ENCODE assay signal across 20 cellular contexts in the genomic region with DNA sequence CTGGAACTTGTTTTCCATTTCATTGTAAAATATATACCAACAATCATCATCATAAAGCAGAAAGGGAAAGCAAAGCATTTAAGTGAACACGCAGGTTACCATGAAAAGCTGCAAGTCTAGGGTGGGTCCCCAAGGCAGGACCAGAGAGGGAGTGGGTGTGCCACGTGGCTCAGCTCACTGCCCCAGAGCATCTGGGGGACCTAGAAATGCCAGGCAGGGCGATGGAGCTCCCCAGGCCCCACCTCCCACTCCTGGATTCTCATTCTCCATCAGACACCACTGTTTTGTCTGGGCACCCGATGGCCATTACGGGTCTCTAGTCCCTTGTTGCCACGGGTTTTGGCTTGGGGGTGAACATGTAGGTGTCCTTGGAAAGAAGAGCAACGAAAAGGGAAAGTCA. TPM values are rescaled to one million over a fixed set of nuclear protein-coding genes. Genes with fewer than 3 reads are reported as not detected.
A peak's percentile ranks its signal among the peaks of the same experiment; 100 is the strongest.
DNase-seq lines count a peak whose midpoint lies in the region; ATAC-seq lines count a peak whose summit lies in the region.
"Had no signal": no experiment of that assay in that cellular context is flagged by ENCODE, and none has a peak within 500 bp of the region (broad histone marks: within the 10 kb centered on the region; RNA-seq: fewer than 3 reads in every experiment).

No MANE protein-coding gene starts in this region.

- peak overlapping the region; percentile 98 for H3K27ac ChIP-seq in CD4-positive, alpha-beta memory T cell (ENCODE audit: low read depth, low read length)
- peak overlapping the region; percentile 98 for H3K27ac ChIP-seq in naive thymus-derived CD4-positive, alpha-beta T cell (ENCODE audit: low read depth, low read length)
- H3K27ac ChIP-seq: sigmoid colon had no signal

- no peaks in the 10 kb centered on the region for H3K27me3 ChIP-seq in CD4-positive, alpha-beta memory T cell (ENCODE audit: insufficient read depth, low read length)
- H3K27me3 ChIP-seq in naive thymus-derived CD4-positive, alpha-beta T cell (ENCODE audit: control insufficient read depth in 2 of 2, insufficient read depth in 2 of 2, low read length in 2 of 2): no peaks in the 10 kb centered on the region
- H3K27me3 ChIP-seq: foreskin keratinocyte had no signal

- H3K4me3 ChIP-seq in CD4-positive, alpha-beta memory T cell (ENCODE audit: low read length in 2 of 2): peak overlapping the region; percentile 21 to 53
- peak overlapping the region; percentile 29 for H3K4me3 ChIP-seq in naive thymus-derived CD4-positive, alpha-beta T cell (ENCODE audit: low read length)
- H3K4me3 ChIP-seq: dorsolateral prefrontal cortex, GM12878, sigmoid colon had no signal

- peaks cover 17% of the 10 kb centered on the region for H3K36me3 ChIP-seq in CD4-positive, alpha-beta memory T cell (ENCODE audit: insufficient read depth, low read length)
- H3K36me3 ChIP-seq in naive thymus-derived CD4-positive, alpha-beta T cell (ENCODE audit: control insufficient read depth in 2 of 3, insufficient read depth in 3 of 3, low read length in 3 of 3): peaks cover 0 to 22% (median 11%) of the 10 kb centered on the region in 3 experiments
- H3K36me3 ChIP-seq: sigmoid colon had no signal

- intact Hi-C loops in CD4-positive, alpha-beta memory T cell (cut with micrococcal nuclease): no loop called here
- intact Hi-C loops in naive thymus-derived CD4-positive, alpha-beta T cell (cut with micrococcal nuclease): loop anchor here in 1 of 2 donors (10.0 kb wide), 1 partner anchor 828 kb away; a partner anchor contains a TSS

- POLR2A ChIA-PET in CD4-positive, alpha-beta memory T cell (lab: Charles Lee; ENCODE audit: partially characterized antibody): interaction anchor here (0.6 to 87.2 kb wide), 7 partner anchors 7 to 1259 kb away, joined by 3 to 6015 read pairs (median 6); a partner anchor contains a TSS
- POLR2A ChIA-PET in naive thymus-derived CD4-positive, alpha-beta T cell (lab: Charles Lee): interaction anchor here (0.9 to 69.0 kb wide), 7 partner anchors 5 to 1097 kb away, joined by 3 to 2458 read pairs (median 4); a partner anchor contains a TSS

- CTCF ChIA-PET in CD4-positive, alpha-beta memory T cell (lab: Charles Lee; ENCODE audit: partially characterized antibody): interaction anchor here (0.9 to 16.7 kb wide), 12 partner anchors 9 to 1259 kb away, joined by 3 to 270 read pairs (median 4); a partner anchor contains a TSS
- CTCF ChIA-PET in naive thymus-derived CD4-positive, alpha-beta T cell (lab: Charles Lee): interaction anchor here (0.6 to 3.2 kb wide), 7 partner anchors 8 to 1043 kb away, joined by 3 to 16 read pairs (median 3); no protein-coding TSS in a partner anchor

- H3K4me1 Mint-ChIP-seq in CD4-positive, alpha-beta memory T cell: peaks cover 87 to 100% (median 93%) of the 10 kb centered on the region in 4 donors
- peaks cover 83% of the 10 kb centered on the region for H3K4me1 Mint-ChIP-seq in activated T-helper 17 cell treated with anti-CD3 and anti-CD28 coated beads, Interleukin-2, amount 50 U/mL, for 72 hours
- H3K4me1 Mint-ChIP-seq in naive thymus-derived CD4-positive, alpha-beta T cell: peaks cover 71 to 100% (median 99%) of the 10 kb centered on the region in 7 donors

- peaks cover 0 to 10% (median 0%) of the 10 kb centered on the region in 8 donors for H3K9me3 Mint-ChIP-seq in CD4-positive, alpha-beta memory T cell
- H3K9me3 Mint-ChIP-seq in activated T-helper 17 cell treated with anti-CD3 and anti-CD28 coated beads, Interleukin-2, amount 50 U/mL, for 72 hours: no peaks in the 10 kb centered on the region
- peaks cover 0 to 19% (median 0%) of the 10 kb centered on the region in 11 donors for H3K9me3 Mint-ChIP-seq in naive thymus-derived CD4-positive, alpha-beta T cell
- H3K9me3 Mint-ChIP-seq: nephron had no signal

- no peaks in the 10 kb centered on the region for H3K9me3 ChIP-seq in CD4-positive, alpha-beta memory T cell (ENCODE audit: control insufficient read depth in 1 of 2, low read length in 2 of 2)
- H3K9me3 ChIP-seq in naive thymus-derived CD4-positive, alpha-beta T cell (ENCODE audit: control insufficient read depth in 2 of 3, low read length in 3 of 3): no peaks in the 10 kb centered on the region

- no peak for DNase-seq in activated CD4-positive, CD25-positive, alpha-beta regulatory T cell (lab: John Stamatoyannopoulos, UW)
- DNase-seq in CD4-positive, alpha-beta memory T cell: peak in 1 of 5 donors; percentile 51
- peak in 1 of 9 donors; percentile 55 for DNase-seq in naive thymus-derived CD4-positive, alpha-beta T cell
- DNase-seq in stimulated activated naive CD4-positive, alpha-beta T cell treated with Interleukin-2 at 50 U/mL for 16 hours (lab: John Stamatoyannopoulos, UW): no peak
- no peak for DNase-seq in stimulated activated CD4-positive, alpha-beta T cell treated with anti-CD3 and anti-CD28 coated beads, Interleukin-4, amount 100 ng/mL, for 1 hour
- DNase-seq: DMS153; dorsolateral prefrontal cortex; foreskin keratinocyte; mammary epithelial cell; NCI-H1105 treated with DMSO at 0.1 percent for 48 hours; NCI-H524; sigmoid colon; stimulated activated CD4-positive, alpha-beta T cell treated with anti-CD3 and anti-CD28 coated beads, Interleukin-1b, Interleukin-23, amount 100 ng/mL, for 48 hours; SW 1271 had no signal

- H3K4me3 Mint-ChIP-seq in CD4-positive, alpha-beta memory T cell: peak overlapping the region; percentile 83 to 99 (median 90)
- peak overlapping the region; percentile 96 for H3K4me3 Mint-ChIP-seq in activated T-helper 17 cell treated with anti-CD3 and anti-CD28 coated beads, Interleukin-2, amount 50 U/mL, for 72 hours
- H3K4me3 Mint-ChIP-seq in naive thymus-derived CD4-positive, alpha-beta T cell: peak overlapping the region; percentile 81 to 95 (median 90)

- peak overlapping the region; percentile 98 to 99 (median 99) for H3K27ac Mint-ChIP-seq in CD4-positive, alpha-beta memory T cell
- peak overlapping the region; percentile 88 for H3K27ac Mint-ChIP-seq in activated T-helper 17 cell treated with anti-CD3 and anti-CD28 coated beads, Interleukin-2, amount 50 U/mL, for 72 hours
- peak overlapping the region; percentile 83 to 100 (median 99) for H3K27ac Mint-ChIP-seq in naive thymus-derived CD4-positive, alpha-beta T cell
- H3K27ac Mint-ChIP-seq: nephron had no signal

- H3K27me3 Mint-ChIP-seq in CD4-positive, alpha-beta memory T cell: no peaks in the 10 kb centered on the region
- H3K27me3 Mint-ChIP-seq in activated T-helper 17 cell treated with anti-CD3 and anti-CD28 coated beads, Interleukin-2, amount 50 U/mL, for 72 hours: no peaks in the 10 kb centered on the region
- H3K27me3 Mint-ChIP-seq in naive thymus-derived CD4-positive, alpha-beta T cell: no peaks in the 10 kb centered on the region

- H3K36me3 Mint-ChIP-seq in CD4-positive, alpha-beta memory T cell: peaks cover 32 to 79% of the 10 kb centered on the region in 2 donors
- H3K36me3 Mint-ChIP-seq in activated T-helper 17 cell treated with anti-CD3 and anti-CD28 coated beads, Interleukin-2, amount 50 U/mL, for 72 hours (ENCODE audit: low read depth): peaks cover 95% of the 10 kb centered on the region
- peaks cover 7 to 47% (median 36%) of the 10 kb centered on the region in 5 donors for H3K36me3 Mint-ChIP-seq in naive thymus-derived CD4-positive, alpha-beta T cell

- peaks cover 100% of the 10 kb centered on the region for H3K4me1 ChIP-seq in CD4-positive, alpha-beta memory T cell (ENCODE audit: insufficient read depth, low read length)
- H3K4me1 ChIP-seq in naive thymus-derived CD4-positive, alpha-beta T cell (ENCODE audit: control insufficient read depth in 2 of 2, insufficient read depth in 2 of 2, low read length in 2 of 2): peaks cover 89 to 97% of the 10 kb centered on the region in 2 donors
- H3K4me1 ChIP-seq: sigmoid colon had no signal

- peak; percentile 9 to 11 for ATAC-seq in activated CD4-positive, CD25-positive, alpha-beta regulatory T cell treated with anti-CD3 and anti-CD28 coated beads, Interleukin-2, amount 50 U/mL, for 24 hours
- ATAC-seq in activated T-helper 17 cell treated with anti-CD3 and anti-CD28 coated beads, Interleukin-2, amount 50 U/mL, for 72 hours (replicated peaks): no peak
- ATAC-seq in naive thymus-derived CD4-positive, alpha-beta T cell: no peak
- no peak for ATAC-seq in HG03439 (IDR thresholded peaks at IDR 0.05; ENCODE audit: unreplicated experiment)
- ATAC-seq: foreskin keratinocyte, GM12878 had no signal

RNA-seq across cellular contexts. Expression of a gene that starts 34.7 kb away (rescaled TPM):
- 100 to 1,000 TPM; 163 to 165 TPM for total RNA-seq in CD4-positive, alpha-beta memory T cell
- polyA plus RNA-seq in CD4-positive, alpha-beta memory T cell: 10 to 100 TPM in 1 of 2 donors, 1 to 10 TPM in 1; 2.6 to 11.6 TPM
- 10 to 100 TPM; 51.4 to 52.9 TPM for total RNA-seq in activated T-helper 17 cell treated with anti-CD3 and anti-CD28 coated beads, Interleukin-2, amount 50 U/mL, for 72 hours
- total RNA-seq in naive thymus-derived CD4-positive, alpha-beta T cell: 100 to 1,000 TPM in 4 of 5 experiments, 10 to 100 TPM in 1; 96.3 to 269 (median 223) TPM
- polyA plus RNA-seq in naive thymus-derived CD4-positive, alpha-beta T cell: 10 to 100 TPM; 10.9 to 11.6 TPM
- polyA plus RNA-seq: BJ had no signal

Comparison
In these comparisons a context has a peak if more than half of its experiments do, and no peak if none do; other contexts are left out.
1. ATAC-seq: peak in activated CD4-positive, CD25-positive, alpha-beta regulatory T cell treated with anti-CD3 and anti-CD28 coated beads, Interleukin-2, amount 50 U/mL, for 24 hours (2 of 2); none in activated T-helper 17 cell treated with anti-CD3 and anti-CD28 coated beads, Interleukin-2, amount 50 U/mL, for 72 hours (single experiment), naive thymus-derived CD4-positive, alpha-beta T cell (single experiment) and HG03439 (single experiment).
2. Peak in every context shown above with its lines, with median percentiles within 50 percentile points of each other: H3K27ac Mint-ChIP-seq and H3K4me3 Mint-ChIP-seq.